ENCODE assay signal across 19 cellular contexts in genomic region chr2:47617523-47618271, GRCh38. TPM values are rescaled to one million over a fixed set of nuclear protein-coding genes. Genes with fewer than 3 reads are reported as not detected.
"Had no signal": no experiment of that assay in that cellular context is flagged by ENCODE, and none has a peak within 500 bp of the region (broad histone marks: within the 10 kb centered on the region; RNA-seq: fewer than 3 reads in every experiment).

No MANE protein-coding gene starts in this region.

- H3K4me1 ChIP-seq: suprapubic skin, transverse colon had no signal

- H3K27ac ChIP-seq: brain microvascular endothelial cell, epithelial cell of prostate, suprapubic skin, transverse colon, WERI-Rb-1 had no signal

- H3K9me3 ChIP-seq: suprapubic skin, transverse colon had no signal

- H3K36me3 ChIP-seq: brain microvascular endothelial cell, suprapubic skin, transverse colon, WERI-Rb-1 had no signal

- H3K4me3 ChIP-seq: suprapubic skin, transverse colon had no signal

- DNase-seq: activated CD4-positive, alpha-beta T cell treated with anti-CD3 and anti-CD28 coated beads for 1 hour; activated gamma-delta T cell treated with Interleukin-2 at 50 U/mL for 16 hours; activated T-cell treated with anti-CD3 and anti-CD28 coated beads, Interleukin-2, amount 50 U/mL, for 1 hour; brain microvascular endothelial cell; kidney glomerular epithelial cell; left ventricle myocardium superior; mammary epithelial cell; stimulated activated CD4-positive, alpha-beta T cell treated with anti-CD3 and anti-CD28 coated beads, Interleukin-4, amount 100 ng/mL, for 4 hours; stimulated activated naive CD8-positive, alpha-beta T cell treated with anti-CD3 and anti-CD28 coated beads, Interleukin-15, amount 100 ng/mL, for 72 hours; T-helper 1 cell; transverse colon; WERI-Rb-1 had no signal

- H3K27me3 ChIP-seq: brain microvascular endothelial cell, suprapubic skin, transverse colon had no signal

- ATAC-seq: left ventricle myocardium superior; stimulated activated naive CD8-positive, alpha-beta T cell treated with anti-CD3 and anti-CD28 coated beads, Interleukin-15, amount 100 ng/mL, for 72 hours had no signal

- FAIRE-seq: colon, TTC549, urothelium cell line had no signal

RNA-seq across cellular contexts. Expression of gene KCNK12, which starts 46.9 kb away (rescaled TPM):
- total RNA-seq: fibroblast of villous mesenchyme, mammary epithelial cell, myocyte had no signal
- polyA plus RNA-seq: mammary epithelial cell had no signal
